In the genomic region with DNA sequence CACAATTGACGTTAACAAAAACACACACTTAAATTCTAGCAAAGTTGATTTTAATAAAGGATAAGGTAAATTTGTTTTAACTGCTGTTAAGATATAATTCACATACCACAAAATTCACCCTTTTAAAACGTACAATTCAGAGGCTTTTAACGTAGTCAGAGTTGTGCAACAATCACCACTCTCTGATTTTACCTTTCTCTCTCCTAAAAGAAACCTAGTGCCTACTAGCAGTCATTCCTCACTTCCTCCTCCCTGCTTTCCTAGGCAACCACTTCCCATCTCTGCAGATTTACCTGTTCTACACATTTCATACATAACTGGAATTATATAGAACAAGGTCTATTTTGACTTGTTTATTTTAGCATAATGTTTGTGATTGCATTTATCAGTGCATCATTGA, we compare ENCODE assay signal across 29 cellular contexts.
"Had no signal": no experiment of that assay in that cellular context is flagged by ENCODE, and none has a peak within 500 bp of the region (broad histone marks: within the 10 kb centered on the region; RNA-seq: fewer than 3 reads in every experiment).

No MANE protein-coding gene starts in this region.

- H3K27ac ChIP-seq: ascending aorta, breast epithelium, cardiac muscle cell, colonic mucosa, epithelial cell of prostate, esophagus squamous epithelium, gastroesophageal sphincter, heart right ventricle, WERI-Rb-1 had no signal

- ATAC-seq: activated CD4-positive, CD25-positive, alpha-beta regulatory T cell treated with anti-CD3 and anti-CD28 coated beads, Interleukin-2, amount 50 U/mL, for 24 hours; activated CD8-positive, alpha-beta T cell treated with anti-CD3 and anti-CD28 coated beads for 36 hours; activated T-cell treated with anti-CD3 and anti-CD28 coated beads, Interleukin-2, amount 50 U/mL, for 4 hours; activated T-helper 17 cell treated with anti-CD3 and anti-CD28 coated beads, Interleukin-2, amount 50 U/mL, for 72 hours; gastroesophageal sphincter; heart right ventricle; T-helper 17 cell had no signal

- H3K4me3 ChIP-seq: ascending aorta, breast epithelium, cardiac muscle cell, colonic mucosa, esophagus squamous epithelium, gastroesophageal sphincter, heart right ventricle had no signal

- H3K9me3 ChIP-seq: ascending aorta, breast epithelium, colonic mucosa, esophagus squamous epithelium, gastroesophageal sphincter, heart right ventricle had no signal

- H3K27me3 ChIP-seq: ascending aorta, breast epithelium, cardiac muscle cell, colonic mucosa, esophagus squamous epithelium, gastroesophageal sphincter, heart right ventricle had no signal

- H3K4me1 ChIP-seq: ascending aorta, breast epithelium, colonic mucosa had no signal

- H3K36me3 ChIP-seq: ascending aorta, breast epithelium, cardiac muscle cell, colonic mucosa, esophagus squamous epithelium, gastroesophageal sphincter, heart right ventricle, WERI-Rb-1 had no signal

- DNase-seq: activated B cell treated with CpG ODN at 0.5 μM for 24 hours; activated CD4-positive, alpha-beta T cell treated with anti-CD3 and anti-CD28 coated beads for 48 hours; activated CD4-positive, alpha-beta T cell treated with anti-CD3 and anti-CD28 coated beads, Interleukin-2, amount 50 U/mL, for 1 hour; activated CD4-positive, alpha-beta T cell treated with anti-CD3 and anti-CD28 coated beads, Interleukin-2, amount 50 U/mL, for 48 hours; activated CD8-positive, alpha-beta memory T cell treated with anti-CD3 and anti-CD28 coated beads for 24 hours; activated CD8-positive, alpha-beta T cell treated with anti-CD3 and anti-CD28 coated beads for 36 hours; activated effector memory CD4-positive, alpha-beta T cell treated with Interleukin-2 at 50 U/mL for 16 hours; activated gamma-delta T cell treated with Interleukin-2 at 50 U/mL for 16 hours; activated naive CD4-positive, alpha-beta T cell treated with Interleukin-2 at 50 U/mL for 16 hours; activated naive CD8-positive, alpha-beta T cell treated with anti-CD3 and anti-CD28 coated beads, Interleukin-2, amount 10 ng/mL, durations not matched to agents 7 days and 5 days; activated T-cell treated with anti-CD3 and anti-CD28 coated beads, Interleukin-2, amount 50 U/mL, for 4 hours; central memory CD4-positive, alpha-beta T cell; cerebellar nuclear complex; colonic mucosa; effector CD8-positive, alpha-beta T cell; esophagus squamous epithelium; foreskin melanocyte; heart right ventricle; T-helper 17 cell; T1000; WERI-Rb-1 had no signal

- FAIRE-seq: endothelial cell of umbilical vein had no signal
